ENCODE assay signal across 7 cellular contexts in genomic region chr7:139025861-139026260, GRCh38. TPM values are rescaled to one million over a fixed set of nuclear protein-coding genes. Genes with fewer than 3 reads are reported as not detected.
DNase-seq lines count a peak whose midpoint lies in the region; ATAC-seq, FAIRE-seq and TF ChIP-seq lines count a peak whose summit lies in the region.
"Not testable (repeated sequence)": the region's sequence is repeated elsewhere in the genome, so short reads cannot be mapped to it uniquely, and the experiment has no call there.
"Had no signal": no experiment of that assay in that cellular context is flagged by ENCODE, and none has a peak within 500 bp of the region (broad histone marks: within the 10 kb centered on the region; RNA-seq: fewer than 3 reads in every experiment).

No MANE protein-coding gene starts in this region.

- CTCF ChIA-PET in A673 (lab: Charles Lee); K562 (lab: Yijun Ruan, JAX; ENCODE audit: low intra/inter-chr PET ratio): not testable (repeated sequence)

- H3K9me1 ChIP-seq in K562 (ENCODE audit: control insufficient read depth, insufficient read depth, low read length): not testable (repeated sequence)

- H2AFZ ChIP-seq in K562 (ENCODE audit: low read depth, low read length): not testable (repeated sequence)

- H3K4me1 ChIP-seq in A673 (ENCODE audit: insufficient read depth, low read length, poor library complexity, severe bottlenecking); K562 (replicated peaks in 1 of 2; ENCODE audit: control insufficient read depth in 2 of 2, insufficient read depth in 2 of 2, low read length in 2 of 2): not testable (repeated sequence)
- peaks cover 17 to 56% of the 10 kb centered on the region in 2 donors for H3K4me1 ChIP-seq in thyroid gland

- not testable (repeated sequence) for TF ChIP-seq RAD21 in K562 (CRISPR knock-in tag; conservative IDR thresholded peaks at IDR 0.05 in 1 of 2, IDR thresholded peaks at IDR 0.05 in 1 of 2)

- ATAC-seq in K562: not testable (repeated sequence)

- TSS peak; percentile 5 for BruUV-seq in A673 (replicated peaks; lab: Mats Ljungman, UMichigan)
- BruUV-seq in K562 (replicated peaks; lab: Mats Ljungman, UMichigan): not testable (repeated sequence)

- not testable (repeated sequence) for H3K79me2 ChIP-seq in K562 (ENCODE audit: control insufficient read depth, insufficient read depth, low read length)

- not testable (repeated sequence) for H3K27ac ChIP-seq in A673 (ENCODE audit: low read depth, low read length, poor library complexity, severe bottlenecking); K562 (ENCODE audit: extremely low read depth, low read depth, low read length)
- peak overlapping the region; percentile 65 to 83 (median 82) for H3K27ac ChIP-seq in thyroid gland

- TF ChIP-seq CTCF in A673 (conservative IDR thresholded peaks at IDR 0.05; ENCODE audit: low read depth, low read length); K562 (IDR thresholded peaks at IDR 0.05 in 2 of 3, conservative IDR thresholded peaks at IDR 0.05 in 1 of 3; ENCODE audit: insufficient read depth in 2 of 3, low read depth in 1 of 3, low read length in 3 of 3); thyroid gland (IDR thresholded peaks at IDR 0.05): not testable (repeated sequence)

- WGBS in K562 (ENCODE audit: insufficient coverage, low coverage, missing lambda C conversion rate): 11% methylated on average over 5 of the region's 5 CpGs
- WGBS in thyroid gland, 2 donors: 43 to 60% methylated on average over 5 of the region's 5 CpGs

- H3K36me3 ChIP-seq in A673 (ENCODE audit: insufficient read depth, low read length, poor library complexity, severe bottlenecking): peaks cover 83% of the 10 kb centered on the region
- not testable (repeated sequence) for H3K36me3 ChIP-seq in K562 (ENCODE audit: control insufficient read depth, insufficient read depth, low read length)
- H3K36me3 ChIP-seq in thyroid gland: peaks cover 10 to 15% of the 10 kb centered on the region in 2 donors

- POLR2A ChIA-PET in A673 (lab: Charles Lee; ENCODE audit: low non-redundant PET): not testable (repeated sequence)
- POLR2A ChIA-PET in K562 (lab: Yijun Ruan, JAX): interaction anchor here (0.5 to 0.7 kb wide), 3 partner anchors 8 to 409 kb away, joined by 3 read pairs; no protein-coding TSS in a partner anchor

- not testable (repeated sequence) for FAIRE-seq in K562 (lab: Jason Lieb, UNC)

- not testable (repeated sequence) for H4K20me1 ChIP-seq in K562 (replicated peaks; ENCODE audit: control insufficient read depth, insufficient read depth, low read length)

- TF ChIP-seq EP300 in K562 (IDR thresholded peaks at IDR 0.05; ENCODE audit: low read length): not testable (repeated sequence)

- in situ Hi-C loops in K562 (cut with MboI): not testable (repeated sequence)

- not testable (repeated sequence) for TF ChIP-seq POLR2A in K562 (conservative IDR thresholded peaks at IDR 0.05); thyroid gland (IDR thresholded peaks at IDR 0.05)

- not testable (repeated sequence) for H3K4me3 ChIP-seq in A673 (ENCODE audit: low read depth, low read length, poor library complexity, severe bottlenecking); K562; thyroid gland (replicated peaks in 1 of 3)

- H3K9me3 ChIP-seq in A673 (ENCODE audit: low read depth, low read length, poor library complexity, severe bottlenecking); K562 (replicated peaks; ENCODE audit: control insufficient read depth, insufficient read depth, low read depth, low read length); thyroid gland: not testable (repeated sequence)

- not testable (repeated sequence) for H3K4me2 ChIP-seq in K562 (ENCODE audit: insufficient read depth, low read length)

- not testable (repeated sequence) for H3K27me3 ChIP-seq in A673 (replicated peaks; ENCODE audit: insufficient read depth, low read depth, low read length, poor library complexity); K562 (ENCODE audit: control insufficient read depth in 2 of 2, insufficient read depth in 2 of 2, low read length in 2 of 2); thyroid gland

- DNase-seq in A673 (ENCODE audit: low spot score); K562 (ENCODE audit: extremely low read depth in 1 of 4, low spot score in 3 of 4): not testable (repeated sequence)
- peak; percentile 60 to 65 for DNase-seq in thyroid gland

- intact Hi-C loops in A673 (cut with micrococcal nuclease; ENCODE audit: unreplicated experiment); K562 (cut with micrococcal nuclease); thyroid gland (cut with DNase I): not testable (repeated sequence)

- not testable (repeated sequence) for H3K9ac ChIP-seq in K562 (ENCODE audit: insufficient read depth in 1 of 2, low read depth in 2 of 2, low read length in 2 of 2)

TF ChIP-seq in K562, 482 proteins besides CTCF, POLR2A, EP300 and RAD21:
- peak; percentile 79 for TF ChIP-seq ZNF316 (IDR thresholded peaks at IDR 0.05)

RNA-seq across cellular contexts. Expression of gene ZC3HAV1L, which starts 10.0 kb away (rescaled TPM):
- 35.3 and 36.5 TPM in 2 replicates for total RNA-seq in A673 (2021)
- total RNA-seq in K562 (2011; cell fraction: chromatin; rRNA removed; ENCODE audit: low replicate concordance): not detected in 2 replicates
- total RNA-seq in K562 (2011; cell fraction: nucleolus; rRNA removed): not detected in 2 replicates
- not detected in 2 replicates for total RNA-seq in K562 (2011; cell fraction: nucleoplasm; rRNA removed)
- total RNA-seq in K562 (2014; rRNA removed): not detected in 2 replicates
- not detected in 2 replicates for total RNA-seq in K562 (2014; rRNA removed; fragmentation: Illumina TruSeq; extraction: Trizol)
- total RNA-seq in K562 (2015; rRNA removed; fragmentation: Illumina TruSeq; extraction: Trizol): not detected in 2 replicates
- total RNA-seq in K562 (2021): not detected in 2 replicates
- not detected in 2 replicates for polyA plus RNA-seq in K562 (2011; rRNA removed)
- not detected in 2 replicates for polyA plus RNA-seq in K562 (2011; cell fraction: cytosol; rRNA removed)
- not detected in 2 replicates for polyA plus RNA-seq in K562 (2011; cell fraction: nucleus; rRNA removed)
- not detected in 2 replicates for polyA plus RNA-seq in K562 (2012)
- polyA plus RNA-seq in K562 (2014; fragmentation: Illumina TruSeq; extraction: Trizol): not detected in 2 replicates
- polyA plus RNA-seq in K562 (2014; fragmentation: Nextera tagmentation; extraction: Ambion mirVana): not detected
- not detected in 2 replicates for polyA plus RNA-seq in K562 (2014; rRNA removed)
- polyA minus RNA-seq in K562 (2011; rRNA and poly(A)+ RNA removed): not detected in 2 replicates
- polyA minus RNA-seq in K562 (2011; cell fraction: cytosol; rRNA and poly(A)+ RNA removed): not detected in 2 replicates
- not detected in 2 replicates for polyA minus RNA-seq in K562 (2011; cell fraction: nucleus; rRNA and poly(A)+ RNA removed)
- total RNA-seq in thyroid gland: 10 to 100 TPM; 31.7 to 73.7 (median 45.5) TPM
- total RNA-seq: A172 had no signal

RNA-seq across cellular contexts. Expression of gene KIAA1549, which starts 44.7 kb away (rescaled TPM):
- 2.5 and 4.2 TPM in 2 replicates for total RNA-seq in A673 (2021)
- total RNA-seq in K562 (2011; cell fraction: chromatin; rRNA removed; ENCODE audit: low replicate concordance): 1.3 and 1.6 TPM in 2 replicates
- total RNA-seq in K562 (2011; cell fraction: nucleolus; rRNA removed): 0.53 and 0.67 TPM in 2 replicates
- 0.88 and 1.8 TPM in 2 replicates for total RNA-seq in K562 (2011; cell fraction: nucleoplasm; rRNA removed)
- 0.04 and 0.09 TPM in 2 replicates for total RNA-seq in K562 (2014; rRNA removed)
- 0.07 and 0.10 TPM in 2 replicates for total RNA-seq in K562 (2014; rRNA removed; fragmentation: Illumina TruSeq; extraction: Trizol)
- total RNA-seq in K562 (2015; rRNA removed; fragmentation: Illumina TruSeq; extraction: Trizol): 0.04 TPM in 2 replicates
- total RNA-seq in K562 (2021): 0.25 and 0.29 TPM in 2 replicates
- polyA plus RNA-seq in K562 (2011; rRNA removed): 0.17 and 0.24 TPM in 2 replicates
- 0.27 and 0.29 TPM in 2 replicates for polyA plus RNA-seq in K562 (2011; cell fraction: cytosol; rRNA removed)
- polyA plus RNA-seq in K562 (2011; cell fraction: nucleus; rRNA removed): 0.48 and 0.78 TPM in 2 replicates
- 0.17 and 0.24 TPM in 2 replicates for polyA plus RNA-seq in K562 (2012)
- 0.16 and 0.24 TPM in 2 replicates for polyA plus RNA-seq in K562 (2014; fragmentation: Illumina TruSeq; extraction: Trizol)
- polyA plus RNA-seq in K562 (2014; fragmentation: Nextera tagmentation; extraction: Ambion mirVana): under 1 TPM; 0.01 TPM
- polyA plus RNA-seq in K562 (2014; rRNA removed): 0.04 and 0.05 TPM in 2 replicates
- 0.39 and 0.48 TPM in 2 replicates for polyA minus RNA-seq in K562 (2011; rRNA and poly(A)+ RNA removed)
- polyA minus RNA-seq in K562 (2011; cell fraction: cytosol; rRNA and poly(A)+ RNA removed): 0.10 and 0.55 TPM in 2 replicates
- polyA minus RNA-seq in K562 (2011; cell fraction: nucleus; rRNA and poly(A)+ RNA removed): 0.67 TPM in 2 replicates
- total RNA-seq in thyroid gland: 1 to 10 TPM; 1.2 to 3.9 (median 2.6) TPM
- total RNA-seq: CD4-positive, alpha-beta T cell had no signal
- polyA plus RNA-seq: CD4-positive, CD25-positive, alpha-beta regulatory T cell; CD8-positive, alpha-beta memory T cell had no signal

Comparison
In these comparisons a context has a peak if more than half of its experiments do, and no peak if none do; other contexts are left out.
1. RNA of gene ZC3HAV1L, which starts 10.0 kb away (total RNA-seq): 31.7 to 73.7 TPM in thyroid gland and 35.3 to 36.5 TPM in A673; not detected in K562; every median in the first group is over 10 times any median in the second.